1 cellular context compared by ENCODE assay signal in the genomic region with DNA sequence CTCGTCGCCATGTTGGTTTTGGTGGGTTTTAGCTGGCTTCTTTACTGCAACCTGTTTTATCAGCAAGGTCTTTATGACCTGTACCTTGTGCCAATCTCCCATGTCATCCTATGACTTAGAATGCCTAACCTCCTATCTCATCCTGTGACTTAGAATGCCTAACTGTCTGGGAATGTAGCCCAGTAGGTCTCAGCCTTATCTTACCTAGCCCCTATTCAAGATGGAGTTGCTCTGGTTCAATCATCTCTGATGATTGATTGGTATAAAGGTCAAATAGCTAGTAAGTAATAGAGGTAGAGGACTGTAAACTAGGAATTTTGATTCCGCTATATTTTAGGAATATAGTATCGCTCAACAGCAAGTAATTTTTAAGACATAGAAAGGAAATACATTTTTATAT.
TF ChIP-seq lines count a peak whose summit lies in the region.

No MANE protein-coding gene starts in this region.

TF ChIP-seq in K562, 482 proteins besides CTCF, POLR2A, EP300 and RAD21 (continues in another document):
- TF ChIP-seq RBM34 (IDR thresholded peaks at IDR 0.05; ENCODE audit: borderline replicate concordance, insufficient read depth, low read length): no peak
- 0 out of 2 replicates have a peak, but pooled peaks have one; percentile 31 for TF ChIP-seq MECOM (CRISPR knock-in tag; IDR thresholded peaks at IDR 0.05)
- TF ChIP-seq, protein P1, sequence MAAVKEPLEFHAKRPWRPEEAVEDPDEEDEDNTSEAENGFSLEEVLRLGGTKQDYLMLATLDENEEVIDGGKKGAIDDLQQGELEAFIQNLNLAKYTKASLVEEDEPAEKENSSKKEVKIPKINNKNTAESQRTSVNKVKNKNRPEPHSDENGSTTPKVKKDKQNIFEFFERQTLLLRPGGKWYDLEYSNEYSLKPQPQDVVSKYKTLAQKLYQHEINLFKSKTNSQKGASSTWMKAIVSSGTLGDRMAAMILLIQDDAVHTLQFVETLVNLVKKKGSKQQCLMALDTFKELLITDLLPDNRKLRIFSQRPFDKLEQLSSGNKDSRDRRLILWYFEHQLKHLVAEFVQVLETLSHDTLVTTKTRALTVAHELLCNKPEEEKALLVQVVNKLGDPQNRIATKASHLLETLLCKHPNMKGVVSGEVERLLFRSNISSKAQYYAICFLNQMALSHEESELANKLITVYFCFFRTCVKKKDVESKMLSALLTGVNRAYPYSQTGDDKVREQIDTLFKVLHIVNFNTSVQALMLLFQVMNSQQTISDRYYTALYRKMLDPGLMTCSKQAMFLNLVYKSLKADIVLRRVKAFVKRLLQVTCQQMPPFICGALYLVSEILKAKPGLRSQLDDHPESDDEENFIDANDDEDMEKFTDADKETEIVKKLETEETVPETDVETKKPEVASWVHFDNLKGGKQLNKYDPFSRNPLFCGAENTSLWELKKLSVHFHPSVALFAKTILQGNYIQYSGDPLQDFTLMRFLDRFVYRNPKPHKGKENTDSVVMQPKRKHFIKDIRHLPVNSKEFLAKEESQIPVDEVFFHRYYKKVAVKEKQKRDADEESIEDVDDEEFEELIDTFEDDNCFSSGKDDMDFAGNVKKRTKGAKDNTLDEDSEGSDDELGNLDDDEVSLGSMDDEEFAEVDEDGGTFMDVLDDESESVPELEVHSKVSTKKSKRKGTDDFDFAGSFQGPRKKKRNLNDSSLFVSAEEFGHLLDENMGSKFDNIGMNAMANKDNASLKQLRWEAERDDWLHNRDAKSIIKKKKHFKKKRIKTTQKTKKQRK (IDR thresholded peaks at IDR 0.05; ENCODE audit: borderline replicate concordance, low read depth, low read length): no peak
- TF ChIP-seq NR4A1 (CRISPR knock-in tag; IDR thresholded peaks at IDR 0.05): no peak
- TF ChIP-seq NR4A1 (tag; IDR thresholded peaks at IDR 0.05): peak; percentile 83
- no peak for TF ChIP-seq STAT5B (CRISPR knock-in tag; IDR thresholded peaks at IDR 0.05)
- TF ChIP-seq, protein P2, sequence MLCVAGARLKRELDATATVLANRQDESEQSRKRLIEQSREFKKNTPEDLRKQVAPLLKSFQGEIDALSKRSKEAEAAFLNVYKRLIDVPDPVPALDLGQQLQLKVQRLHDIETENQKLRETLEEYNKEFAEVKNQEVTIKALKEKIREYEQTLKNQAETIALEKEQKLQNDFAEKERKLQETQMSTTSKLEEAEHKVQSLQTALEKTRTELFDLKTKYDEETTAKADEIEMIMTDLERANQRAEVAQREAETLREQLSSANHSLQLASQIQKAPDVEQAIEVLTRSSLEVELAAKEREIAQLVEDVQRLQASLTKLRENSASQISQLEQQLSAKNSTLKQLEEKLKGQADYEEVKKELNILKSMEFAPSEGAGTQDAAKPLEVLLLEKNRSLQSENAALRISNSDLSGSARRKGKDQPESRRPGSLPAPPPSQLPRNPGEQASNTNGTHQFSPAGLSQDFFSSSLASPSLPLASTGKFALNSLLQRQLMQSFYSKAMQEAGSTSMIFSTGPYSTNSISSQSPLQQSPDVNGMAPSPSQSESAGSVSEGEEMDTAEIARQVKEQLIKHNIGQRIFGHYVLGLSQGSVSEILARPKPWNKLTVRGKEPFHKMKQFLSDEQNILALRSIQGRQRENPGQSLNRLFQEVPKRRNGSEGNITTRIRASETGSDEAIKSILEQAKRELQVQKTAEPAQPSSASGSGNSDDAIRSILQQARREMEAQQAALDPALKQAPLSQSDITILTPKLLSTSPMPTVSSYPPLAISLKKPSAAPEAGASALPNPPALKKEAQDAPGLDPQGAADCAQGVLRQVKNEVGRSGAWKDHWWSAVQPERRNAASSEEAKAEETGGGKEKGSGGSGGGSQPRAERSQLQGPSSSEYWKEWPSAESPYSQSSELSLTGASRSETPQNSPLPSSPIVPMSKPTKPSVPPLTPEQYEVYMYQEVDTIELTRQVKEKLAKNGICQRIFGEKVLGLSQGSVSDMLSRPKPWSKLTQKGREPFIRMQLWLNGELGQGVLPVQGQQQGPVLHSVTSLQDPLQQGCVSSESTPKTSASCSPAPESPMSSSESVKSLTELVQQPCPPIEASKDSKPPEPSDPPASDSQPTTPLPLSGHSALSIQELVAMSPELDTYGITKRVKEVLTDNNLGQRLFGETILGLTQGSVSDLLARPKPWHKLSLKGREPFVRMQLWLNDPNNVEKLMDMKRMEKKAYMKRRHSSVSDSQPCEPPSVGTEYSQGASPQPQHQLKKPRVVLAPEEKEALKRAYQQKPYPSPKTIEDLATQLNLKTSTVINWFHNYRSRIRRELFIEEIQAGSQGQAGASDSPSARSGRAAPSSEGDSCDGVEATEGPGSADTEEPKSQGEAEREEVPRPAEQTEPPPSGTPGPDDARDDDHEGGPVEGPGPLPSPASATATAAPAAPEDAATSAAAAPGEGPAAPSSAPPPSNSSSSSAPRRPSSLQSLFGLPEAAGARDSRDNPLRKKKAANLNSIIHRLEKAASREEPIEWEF (CRISPR knock-in tag; IDR thresholded peaks at IDR 0.05): peak; percentile 62; the same call in 1 of the 2 replicates
- peak; percentile 70; the same call in 1 of the 2 replicates for TF ChIP-seq MEF2D (tag; conservative IDR thresholded peaks at IDR 0.05; ENCODE audit: low read depth)
- TF ChIP-seq GTF2F1 (IDR thresholded peaks at IDR 0.05; ENCODE audit: low read depth, low read length): no peak
- TF ChIP-seq ASH1L (IDR thresholded peaks at IDR 0.05; ENCODE audit: borderline replicate concordance, low read depth, partially characterized antibody): no peak
- TF ChIP-seq, protein P3, sequence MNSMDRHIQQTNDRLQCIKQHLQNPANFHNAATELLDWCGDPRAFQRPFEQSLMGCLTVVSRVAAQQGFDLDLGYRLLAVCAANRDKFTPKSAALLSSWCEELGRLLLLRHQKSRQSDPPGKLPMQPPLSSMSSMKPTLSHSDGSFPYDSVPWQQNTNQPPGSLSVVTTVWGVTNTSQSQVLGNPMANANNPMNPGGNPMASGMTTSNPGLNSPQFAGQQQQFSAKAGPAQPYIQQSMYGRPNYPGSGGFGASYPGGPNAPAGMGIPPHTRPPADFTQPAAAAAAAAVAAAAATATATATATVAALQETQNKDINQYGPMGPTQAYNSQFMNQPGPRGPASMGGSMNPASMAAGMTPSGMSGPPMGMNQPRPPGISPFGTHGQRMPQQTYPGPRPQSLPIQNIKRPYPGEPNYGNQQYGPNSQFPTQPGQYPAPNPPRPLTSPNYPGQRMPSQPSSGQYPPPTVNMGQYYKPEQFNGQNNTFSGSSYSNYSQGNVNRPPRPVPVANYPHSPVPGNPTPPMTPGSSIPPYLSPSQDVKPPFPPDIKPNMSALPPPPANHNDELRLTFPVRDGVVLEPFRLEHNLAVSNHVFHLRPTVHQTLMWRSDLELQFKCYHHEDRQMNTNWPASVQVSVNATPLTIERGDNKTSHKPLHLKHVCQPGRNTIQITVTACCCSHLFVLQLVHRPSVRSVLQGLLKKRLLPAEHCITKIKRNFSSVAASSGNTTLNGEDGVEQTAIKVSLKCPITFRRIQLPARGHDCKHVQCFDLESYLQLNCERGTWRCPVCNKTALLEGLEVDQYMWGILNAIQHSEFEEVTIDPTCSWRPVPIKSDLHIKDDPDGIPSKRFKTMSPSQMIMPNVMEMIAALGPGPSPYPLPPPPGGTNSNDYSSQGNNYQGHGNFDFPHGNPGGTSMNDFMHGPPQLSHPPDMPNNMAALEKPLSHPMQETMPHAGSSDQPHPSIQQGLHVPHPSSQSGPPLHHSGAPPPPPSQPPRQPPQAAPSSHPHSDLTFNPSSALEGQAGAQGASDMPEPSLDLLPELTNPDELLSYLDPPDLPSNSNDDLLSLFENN (IDR thresholded peaks at IDR 0.05; ENCODE audit: low read depth in 2 of 2, low read length in 2 of 2): no peak
- TF ChIP-seq, protein P4, sequence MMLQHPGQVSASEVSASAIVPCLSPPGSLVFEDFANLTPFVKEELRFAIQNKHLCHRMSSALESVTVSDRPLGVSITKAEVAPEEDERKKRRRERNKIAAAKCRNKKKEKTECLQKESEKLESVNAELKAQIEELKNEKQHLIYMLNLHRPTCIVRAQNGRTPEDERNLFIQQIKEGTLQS (IDR thresholded peaks at IDR 0.05): no peak
- TF ChIP-seq, protein P4 (CRISPR knock-in tag; conservative IDR thresholded peaks at IDR 0.05): no peak
- TF ChIP-seq, protein P5, sequence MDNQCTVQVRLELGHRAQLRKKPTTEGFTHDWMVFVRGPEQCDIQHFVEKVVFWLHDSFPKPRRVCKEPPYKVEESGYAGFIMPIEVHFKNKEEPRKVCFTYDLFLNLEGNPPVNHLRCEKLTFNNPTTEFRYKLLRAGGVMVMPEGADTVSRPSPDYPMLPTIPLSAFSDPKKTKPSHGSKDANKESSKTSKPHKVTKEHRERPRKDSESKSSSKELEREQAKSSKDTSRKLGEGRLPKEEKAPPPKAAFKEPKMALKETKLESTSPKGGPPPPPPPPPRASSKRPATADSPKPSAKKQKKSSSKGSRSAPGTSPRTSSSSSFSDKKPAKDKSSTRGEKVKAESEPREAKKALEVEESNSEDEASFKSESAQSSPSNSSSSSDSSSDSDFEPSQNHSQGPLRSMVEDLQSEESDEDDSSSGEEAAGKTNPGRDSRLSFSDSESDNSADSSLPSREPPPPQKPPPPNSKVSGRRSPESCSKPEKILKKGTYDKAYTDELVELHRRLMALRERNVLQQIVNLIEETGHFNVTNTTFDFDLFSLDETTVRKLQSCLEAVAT (IDR thresholded peaks at IDR 0.05): no peak
- 0 out of 2 replicates have a peak, but pooled peaks have one; percentile 28 for TF ChIP-seq ETV1 (tag; conservative IDR thresholded peaks at IDR 0.05; ENCODE audit: low read depth)
- 0 out of 2 replicates have a peak, but pooled peaks have one; percentile 19 for TF ChIP-seq CBFA2T3 (IDR thresholded peaks at IDR 0.05)
- TF ChIP-seq ZKSCAN8 (CRISPR knock-in tag; IDR thresholded peaks at IDR 0.05): peak; percentile 74; the same call in 1 of the 2 replicates
- peak; percentile 72; the same call in 1 of the 2 replicates for TF ChIP-seq PTTG1 (tag; IDR thresholded peaks at IDR 0.05; ENCODE audit: low read depth)
- no peak for TF ChIP-seq CBFB (CRISPR knock-in tag; IDR thresholded peaks at IDR 0.05)
- TF ChIP-seq MCM7 (IDR thresholded peaks at IDR 0.05): no peak
- TF ChIP-seq, protein P6, sequence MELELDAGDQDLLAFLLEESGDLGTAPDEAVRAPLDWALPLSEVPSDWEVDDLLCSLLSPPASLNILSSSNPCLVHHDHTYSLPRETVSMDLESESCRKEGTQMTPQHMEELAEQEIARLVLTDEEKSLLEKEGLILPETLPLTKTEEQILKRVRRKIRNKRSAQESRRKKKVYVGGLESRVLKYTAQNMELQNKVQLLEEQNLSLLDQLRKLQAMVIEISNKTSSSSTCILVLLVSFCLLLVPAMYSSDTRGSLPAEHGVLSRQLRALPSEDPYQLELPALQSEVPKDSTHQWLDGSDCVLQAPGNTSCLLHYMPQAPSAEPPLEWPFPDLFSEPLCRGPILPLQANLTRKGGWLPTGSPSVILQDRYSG (tag; conservative IDR thresholded peaks at IDR 0.05; ENCODE audit: low read depth): peak; percentile 89
- peak; percentile 54; the same call in 1 of the 2 replicates for TF ChIP-seq ZNF311 (CRISPR knock-in tag; IDR thresholded peaks at IDR 0.05)
- no peak for TF ChIP-seq GTF2E2 (tag; IDR thresholded peaks at IDR 0.05)
- TF ChIP-seq, protein P7, sequence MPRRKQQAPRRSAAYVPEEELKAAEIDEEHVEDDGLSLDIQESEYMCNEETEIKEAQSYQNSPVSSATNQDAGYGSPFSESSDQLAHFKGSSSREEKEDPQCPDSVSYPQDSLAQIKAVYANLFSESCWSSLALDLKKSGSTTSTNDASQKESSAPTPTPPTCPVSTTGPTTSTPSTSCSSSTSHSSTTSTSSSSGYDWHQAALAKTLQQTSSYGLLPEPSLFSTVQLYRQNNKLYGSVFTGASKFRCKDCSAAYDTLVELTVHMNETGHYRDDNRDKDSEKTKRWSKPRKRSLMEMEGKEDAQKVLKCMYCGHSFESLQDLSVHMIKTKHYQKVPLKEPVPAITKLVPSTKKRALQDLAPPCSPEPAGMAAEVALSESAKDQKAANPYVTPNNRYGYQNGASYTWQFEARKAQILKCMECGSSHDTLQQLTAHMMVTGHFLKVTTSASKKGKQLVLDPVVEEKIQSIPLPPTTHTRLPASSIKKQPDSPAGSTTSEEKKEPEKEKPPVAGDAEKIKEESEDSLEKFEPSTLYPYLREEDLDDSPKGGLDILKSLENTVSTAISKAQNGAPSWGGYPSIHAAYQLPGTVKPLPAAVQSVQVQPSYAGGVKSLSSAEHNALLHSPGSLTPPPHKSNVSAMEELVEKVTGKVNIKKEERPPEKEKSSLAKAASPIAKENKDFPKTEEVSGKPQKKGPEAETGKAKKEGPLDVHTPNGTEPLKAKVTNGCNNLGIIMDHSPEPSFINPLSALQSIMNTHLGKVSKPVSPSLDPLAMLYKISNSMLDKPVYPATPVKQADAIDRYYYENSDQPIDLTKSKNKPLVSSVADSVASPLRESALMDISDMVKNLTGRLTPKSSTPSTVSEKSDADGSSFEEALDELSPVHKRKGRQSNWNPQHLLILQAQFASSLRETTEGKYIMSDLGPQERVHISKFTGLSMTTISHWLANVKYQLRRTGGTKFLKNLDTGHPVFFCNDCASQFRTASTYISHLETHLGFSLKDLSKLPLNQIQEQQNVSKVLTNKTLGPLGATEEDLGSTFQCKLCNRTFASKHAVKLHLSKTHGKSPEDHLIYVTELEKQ (CRISPR knock-in tag; IDR thresholded peaks at IDR 0.05): 0 out of 2 replicates have a peak, but pooled peaks have one; percentile 35
- no peak for TF ChIP-seq ZFPM2 (CRISPR knock-in tag; IDR thresholded peaks at IDR 0.05)
- no peak for TF ChIP-seq ATF1 (CRISPR knock-in tag; IDR thresholded peaks at IDR 0.05)
- 0 out of 2 replicates have a peak, but pooled peaks have one; percentile 16 for TF ChIP-seq ATF1 (tag; IDR thresholded peaks at IDR 0.05)
- no peak for TF ChIP-seq ZNF239 (CRISPR knock-in tag; IDR thresholded peaks at IDR 0.05)
- no peak for TF ChIP-seq MYBL2 (IDR thresholded peaks at IDR 0.05; ENCODE audit: low read depth)
- TF ChIP-seq MYBL2 (CRISPR knock-in tag; IDR thresholded peaks at IDR 0.05; ENCODE audit: borderline replicate concordance): no peak
- TF ChIP-seq, protein P8, sequence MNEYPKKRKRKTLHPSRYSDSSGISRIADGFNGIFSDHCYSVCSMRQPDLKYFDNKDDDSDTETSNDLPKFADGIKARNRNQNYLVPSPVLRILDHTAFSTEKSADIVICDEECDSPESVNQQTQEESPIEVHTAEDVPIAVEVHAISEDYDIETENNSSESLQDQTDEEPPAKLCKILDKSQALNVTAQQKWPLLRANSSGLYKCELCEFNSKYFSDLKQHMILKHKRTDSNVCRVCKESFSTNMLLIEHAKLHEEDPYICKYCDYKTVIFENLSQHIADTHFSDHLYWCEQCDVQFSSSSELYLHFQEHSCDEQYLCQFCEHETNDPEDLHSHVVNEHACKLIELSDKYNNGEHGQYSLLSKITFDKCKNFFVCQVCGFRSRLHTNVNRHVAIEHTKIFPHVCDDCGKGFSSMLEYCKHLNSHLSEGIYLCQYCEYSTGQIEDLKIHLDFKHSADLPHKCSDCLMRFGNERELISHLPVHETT (CRISPR knock-in tag; conservative IDR thresholded peaks at IDR 0.05 in 1 of 2, IDR thresholded peaks at IDR 0.05 in 1 of 2): peak in 1 of 2 experiments; percentile 64; a peak in 2 of 4 replicates
- no peak for TF ChIP-seq ETS2 (tag; IDR thresholded peaks at IDR 0.05; ENCODE audit: borderline replicate concordance, poor library complexity, severe bottlenecking)
- no peak for TF ChIP-seq BCOR (IDR thresholded peaks at IDR 0.05)
